ENCODE assay signal across 29 cellular contexts in genomic region chr2:235489897-235490296, GRCh38.
"Had no signal": no experiment of that assay in that cellular context is flagged by ENCODE, and none has a peak within 500 bp of the region (broad histone marks: within the 10 kb centered on the region; RNA-seq: fewer than 3 reads in every experiment).

No MANE protein-coding gene starts in this region.

- H3K4me3 ChIP-seq: stomach, suprapubic skin, testis, thoracic aorta, thyroid gland, tibial artery, tibial nerve, transverse colon, upper lobe of left lung, upper lobe of right lung, uterus, vagina had no signal

- H3K36me3 ChIP-seq: stomach, suprapubic skin, thoracic aorta, thyroid gland, tibial artery, tibial nerve, transverse colon, upper lobe of left lung, upper lobe of right lung, uterus, vagina had no signal

- H3K27ac Mint-ChIP-seq: stimulated activated effector memory CD8-positive, alpha-beta T cell treated with anti-CD3 and anti-CD28 coated beads, Interleukin-12 subunit alpha, Interleukin-12 subunit beta, amount 100 ng/mL, for 72 hours; stimulated activated memory B cell treated with anti-CD40 and anti-IgM and Interleukin-4, amounts not matched to agents 10 μg/mL and 1 μg/mL and 100 μg/mL, for 72 hours; stimulated activated naive B cell treated with anti-CD40 and anti-IgM and Interleukin-4, amounts not matched to agents 10 μg/mL and 1 μg/mL and 100 μg/mL, for 72 hours; stimulated activated naive CD8-positive, alpha-beta T cell treated with anti-CD3 and anti-CD28 coated beads, Interleukin-15, amount 100 ng/mL, for 72 hours; stimulated activated naive CD8-positive, alpha-beta T cell treated with anti-CD3 and anti-CD28 coated beads, Interleukin-15, Interleukin-2, amounts not matched to agents 100 ng/mL and 50 ng/mL, for 24 hours; type B pancreatic cell had no signal

- FAIRE-seq: urothelium cell line had no signal

- H3K27me3 ChIP-seq: suprapubic skin, testis, thyroid gland, tibial nerve, transverse colon, upper lobe of left lung, upper lobe of right lung, uterus, vagina had no signal

- H3K4me3 Mint-ChIP-seq: stimulated activated effector memory CD8-positive, alpha-beta T cell treated with anti-CD3 and anti-CD28 coated beads, Interleukin-12 subunit alpha, Interleukin-12 subunit beta, amount 100 ng/mL, for 72 hours; stimulated activated memory B cell treated with anti-CD40 and anti-IgM and Interleukin-4, amounts not matched to agents 10 μg/mL and 1 μg/mL and 100 μg/mL, for 72 hours; stimulated activated naive B cell treated with anti-CD40 and anti-IgM and Interleukin-4, amounts not matched to agents 10 μg/mL and 1 μg/mL and 100 μg/mL, for 72 hours; stimulated activated naive CD8-positive, alpha-beta T cell treated with anti-CD3 and anti-CD28 coated beads, Interleukin-15, amount 100 ng/mL, for 72 hours; stimulated activated naive CD8-positive, alpha-beta T cell treated with anti-CD3 and anti-CD28 coated beads, Interleukin-15, Interleukin-2, amounts not matched to agents 100 ng/mL and 50 ng/mL, for 24 hours; type B pancreatic cell had no signal

- H3K9me3 ChIP-seq: stomach, suprapubic skin, testis, thoracic aorta, thyroid gland, transverse colon, upper lobe of left lung, upper lobe of right lung, uterus, vagina had no signal

- H3K9me3 Mint-ChIP-seq: stimulated activated naive CD8-positive, alpha-beta T cell treated with anti-CD3 and anti-CD28 coated beads, Interleukin-15, Interleukin-2, amounts not matched to agents 100 ng/mL and 50 ng/mL, for 24 hours had no signal

- H3K4me1 ChIP-seq: testis had no signal

- DNase-seq: stimulated activated CD4-positive, alpha-beta T cell treated with anti-CD3 and anti-CD28 coated beads, Interleukin-2, amount 100 ng/mL, for 48 hours; stimulated activated CD4-positive, alpha-beta T cell treated with anti-CD3 and anti-CD28 coated beads, Interleukin-4, amount 100 ng/mL, for 1 hour; stimulated activated CD4-positive, alpha-beta T cell treated with anti-CD3 and anti-CD28 coated beads, Interleukin-4, amount 100 ng/mL, for 24 hours; stimulated activated CD4-positive, alpha-beta T cell treated with anti-CD3 and anti-CD28 coated beads, Interleukin-4, amount 100 ng/mL, for 4 hours; stimulated activated CD8-positive, alpha-beta memory T cell treated with anti-CD3 and anti-CD28 coated beads, Interleukin-4, amount 100 ng/mL, for 48 hours; stimulated activated naive B cell treated with anti-CD40 and anti-IgM and Interleukin-4, amounts not matched to agents 10 μg/mL and 1 μg/mL and 100 μg/mL, for 72 hours; stimulated activated naive CD4-positive, alpha-beta T cell; stimulated activated naive CD4-positive, alpha-beta T cell treated with Interleukin-2 at 50 U/mL for 16 hours; stimulated activated naive CD8-positive, alpha-beta T cell treated with anti-CD3 and anti-CD28 coated beads, Interleukin-15, amount 100 ng/mL, for 72 hours; stimulated activated naive CD8-positive, alpha-beta T cell treated with anti-CD3 and anti-CD28 coated beads, Interleukin-15, Interleukin-2, amounts not matched to agents 100 U/mL and 50 U/mL, for 24 hours; stomach; substantia nigra; testis; tibial artery; transverse colon; trophoblast cell; upper lobe of left lung; upper lobe of right lung; uterus had no signal

- H3K36me3 Mint-ChIP-seq: stimulated activated effector memory CD8-positive, alpha-beta T cell treated with anti-CD3 and anti-CD28 coated beads, Interleukin-12 subunit alpha, Interleukin-12 subunit beta, amount 100 ng/mL, for 72 hours; stimulated activated memory B cell treated with anti-CD40 and anti-IgM and Interleukin-4, amounts not matched to agents 10 μg/mL and 1 μg/mL and 100 μg/mL, for 72 hours had no signal

- H3K27ac ChIP-seq: stomach, suprapubic skin, testis, thoracic aorta, thyroid gland, tibial artery, tibial nerve, transverse colon, upper lobe of left lung, upper lobe of right lung, uterus, vagina had no signal

- ATAC-seq: stimulated activated effector memory CD8-positive, alpha-beta T cell treated with anti-CD3 and anti-CD28 coated beads, Interleukin-12 subunit alpha, Interleukin-12 subunit beta, amount 100 ng/mL, for 72 hours; stimulated activated memory B cell treated with anti-CD40 and anti-IgM and Interleukin-4, amounts not matched to agents 10 μg/mL and 1 μg/mL and 100 μg/mL, for 72 hours; stimulated activated naive B cell treated with anti-CD40 and anti-IgM and Interleukin-4, amounts not matched to agents 10 μg/mL and 1 μg/mL and 100 μg/mL, for 72 hours; stimulated activated naive CD8-positive, alpha-beta T cell treated with anti-CD3 and anti-CD28 coated beads, Interleukin-15, amount 100 ng/mL, for 72 hours; stimulated activated naive CD8-positive, alpha-beta T cell treated with anti-CD3 and anti-CD28 coated beads, Interleukin-15, Interleukin-2, amounts not matched to agents 100 U/mL and 50 U/mL, for 24 hours; upper lobe of right lung had no signal
